Comparison of ENCODE assay signal across 1 cellular context in genomic region chr22:40436460-40437431, GRCh38.
TF ChIP-seq lines count a peak whose summit lies in the region.

No MANE protein-coding gene starts in this region.

TF ChIP-seq in K562, 482 proteins besides CTCF, POLR2A, EP300 and RAD21 (continued from another document and continues in another):
- TF ChIP-seq PRDM10 (IDR thresholded peaks at IDR 0.05; ENCODE audit: partially characterized antibody) (no peak), FOXP1 (CRISPR knock-in tag; IDR thresholded peaks at IDR 0.05) (no peak), ZNF121 (CRISPR knock-in tag; conservative IDR thresholded peaks at IDR 0.05) (no peak), CBX1 (IDR thresholded peaks at IDR 0.05; ENCODE audit: low read depth) (no peak), SMC3 (conservative IDR thresholded peaks at IDR 0.05; ENCODE audit: insufficient read depth, low read depth, low read length) (0 out of 2 replicates have a peak, but pooled peaks have one; percentile 22), TAF7 (tag; IDR thresholded peaks at IDR 0.05) (no peak), GABPB1 (CRISPR knock-in tag; IDR thresholded peaks at IDR 0.05) (0 out of 2 replicates have a peak, but pooled peaks have one; percentile 40), ID3 (CRISPR knock-in tag; IDR thresholded peaks at IDR 0.05) (no peak), ID3 (tag; IDR thresholded peaks at IDR 0.05) (no peak), ELF2 (CRISPR knock-in tag; IDR thresholded peaks at IDR 0.05) (no peak), SNIP1 (IDR thresholded peaks at IDR 0.05; ENCODE audit: low read depth) (no peak), SRF (CRISPR knock-in tag; IDR thresholded peaks at IDR 0.05) (no peak), CAMTA2 (CRISPR knock-in tag; conservative IDR thresholded peaks at IDR 0.05) (no peak), YY1 (IDR thresholded peaks at IDR 0.05; ENCODE audit: borderline replicate concordance in 1 of 3, control insufficient read depth in 1 of 3, extremely low read depth in 1 of 3, insufficient read depth in 3 of 3, insufficient read length in 1 of 3, insufficient replicate concordance in 2 of 3, low read depth in 1 of 3, low read length in 2 of 3) (no peak), TFE3 (CRISPR knock-in tag; IDR thresholded peaks at IDR 0.05) (no peak), JUNB (CRISPR knock-in tag; conservative IDR thresholded peaks at IDR 0.05) (no peak), KLF6 (CRISPR knock-in tag; IDR thresholded peaks at IDR 0.05; ENCODE audit: borderline replicate concordance) (no peak), CEBPG (CRISPR knock-in tag; IDR thresholded peaks at IDR 0.05) (no peak), CEBPG (tag; conservative IDR thresholded peaks at IDR 0.05 in 1 of 2, IDR thresholded peaks at IDR 0.05 in 1 of 2) (no peak), DEAF1 (CRISPR knock-in tag; IDR thresholded peaks at IDR 0.05) (peak; percentile 49), TAL1 (IDR thresholded peaks at IDR 0.05) (peak; percentile 45; the same call in 1 of the 2 replicates), MTF1 (CRISPR knock-in tag; IDR thresholded peaks at IDR 0.05; ENCODE audit: borderline replicate concordance) (no peak), ATF7 (IDR thresholded peaks at IDR 0.05) (no peak), CHAMP1 (IDR thresholded peaks at IDR 0.05) (no peak), MLX (CRISPR knock-in tag; conservative IDR thresholded peaks at IDR 0.05) (no peak), HNRNPL (IDR thresholded peaks at IDR 0.05; ENCODE audit: low read depth, low read length) (no peak), HMBOX1 (IDR thresholded peaks at IDR 0.05) (0 out of 2 replicates have a peak, but pooled peaks have one; percentile 15), TSC22D4 (tag; IDR thresholded peaks at IDR 0.05) (no peak), RBBP5 (IDR thresholded peaks at IDR 0.05; ENCODE audit: borderline replicate concordance, insufficient read depth, low read length, poor library complexity, severe bottlenecking) (no peak), ZNF41 (CRISPR knock-in tag; conservative IDR thresholded peaks at IDR 0.05) (no peak), RBM17 (IDR thresholded peaks at IDR 0.05; ENCODE audit: borderline replicate concordance, low read depth, low read length) (no peak), L3MBTL2 (IDR thresholded peaks at IDR 0.05) (no peak), GATA2 (CRISPR knock-in tag; IDR thresholded peaks at IDR 0.05) (no peak)
- TF ChIP-seq, protein P1, sequence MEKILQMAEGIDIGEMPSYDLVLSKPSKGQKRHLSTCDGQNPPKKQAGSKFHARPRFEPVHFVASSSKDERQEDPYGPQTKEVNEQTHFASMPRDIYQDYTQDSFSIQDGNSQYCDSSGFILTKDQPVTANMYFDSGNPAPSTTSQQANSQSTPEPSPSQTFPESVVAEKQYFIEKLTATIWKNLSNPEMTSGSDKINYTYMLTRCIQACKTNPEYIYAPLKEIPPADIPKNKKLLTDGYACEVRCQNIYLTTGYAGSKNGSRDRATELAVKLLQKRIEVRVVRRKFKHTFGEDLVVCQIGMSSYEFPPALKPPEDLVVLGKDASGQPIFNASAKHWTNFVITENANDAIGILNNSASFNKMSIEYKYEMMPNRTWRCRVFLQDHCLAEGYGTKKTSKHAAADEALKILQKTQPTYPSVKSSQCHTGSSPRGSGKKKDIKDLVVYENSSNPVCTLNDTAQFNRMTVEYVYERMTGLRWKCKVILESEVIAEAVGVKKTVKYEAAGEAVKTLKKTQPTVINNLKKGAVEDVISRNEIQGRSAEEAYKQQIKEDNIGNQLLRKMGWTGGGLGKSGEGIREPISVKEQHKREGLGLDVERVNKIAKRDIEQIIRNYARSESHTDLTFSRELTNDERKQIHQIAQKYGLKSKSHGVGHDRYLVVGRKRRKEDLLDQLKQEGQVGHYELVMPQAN (IDR thresholded peaks at IDR 0.05; ENCODE audit: borderline replicate concordance) = no peak
- TF ChIP-seq, protein P2, sequence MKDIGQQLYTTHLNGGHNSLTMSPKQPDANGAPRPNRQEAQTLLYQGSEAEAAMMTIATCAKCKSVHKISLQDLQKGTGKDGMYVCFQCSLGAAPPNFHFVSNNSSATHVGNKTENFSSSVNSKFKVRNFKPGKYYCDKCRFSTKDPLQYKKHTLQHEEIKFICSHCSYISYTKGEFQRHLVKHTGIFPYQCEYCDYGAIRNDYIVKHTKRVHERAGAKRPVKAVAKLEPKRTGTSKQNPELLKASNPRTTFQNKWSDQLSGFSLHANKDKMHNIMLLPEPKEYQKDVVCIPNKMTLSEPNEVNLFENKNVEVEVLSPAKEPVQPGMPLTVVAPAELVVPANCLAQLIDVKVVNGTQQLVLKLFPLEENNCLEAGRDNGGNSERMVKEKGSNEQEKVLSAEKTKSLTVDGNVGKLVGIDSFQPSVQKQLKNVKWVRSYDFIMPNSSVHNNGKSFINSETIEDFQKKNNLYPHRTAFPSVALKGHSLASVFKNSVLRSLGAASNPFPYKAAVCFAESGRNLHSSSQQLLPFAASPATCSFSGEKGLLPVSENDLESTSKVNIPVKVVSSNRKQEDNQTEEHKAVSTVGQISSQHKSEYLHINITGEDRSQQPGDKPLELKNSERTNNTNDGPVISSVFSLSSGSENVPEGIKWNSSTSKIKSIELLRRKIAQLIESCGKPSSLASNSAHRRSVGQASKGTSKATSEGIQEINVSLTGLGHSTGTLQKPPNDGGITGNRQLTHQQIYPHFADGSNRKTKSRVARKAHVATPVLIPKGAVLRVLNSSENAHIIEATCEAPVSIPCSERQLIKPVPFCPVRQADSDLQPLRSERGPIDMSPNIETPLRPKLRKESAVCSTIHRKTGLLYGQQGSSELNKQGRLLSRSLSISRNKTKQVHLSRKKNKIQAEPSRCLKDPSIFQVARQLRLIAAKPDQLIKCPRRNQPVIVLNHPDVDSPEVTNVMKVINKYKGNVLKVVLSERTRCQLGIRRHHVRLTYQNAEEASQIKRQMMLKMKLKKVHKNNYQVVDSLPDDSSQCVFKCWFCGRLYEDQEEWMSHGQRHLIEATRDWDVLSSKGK (CRISPR knock-in tag; IDR thresholded peaks at IDR 0.05) = no peak
- TF ChIP-seq, protein P3, sequence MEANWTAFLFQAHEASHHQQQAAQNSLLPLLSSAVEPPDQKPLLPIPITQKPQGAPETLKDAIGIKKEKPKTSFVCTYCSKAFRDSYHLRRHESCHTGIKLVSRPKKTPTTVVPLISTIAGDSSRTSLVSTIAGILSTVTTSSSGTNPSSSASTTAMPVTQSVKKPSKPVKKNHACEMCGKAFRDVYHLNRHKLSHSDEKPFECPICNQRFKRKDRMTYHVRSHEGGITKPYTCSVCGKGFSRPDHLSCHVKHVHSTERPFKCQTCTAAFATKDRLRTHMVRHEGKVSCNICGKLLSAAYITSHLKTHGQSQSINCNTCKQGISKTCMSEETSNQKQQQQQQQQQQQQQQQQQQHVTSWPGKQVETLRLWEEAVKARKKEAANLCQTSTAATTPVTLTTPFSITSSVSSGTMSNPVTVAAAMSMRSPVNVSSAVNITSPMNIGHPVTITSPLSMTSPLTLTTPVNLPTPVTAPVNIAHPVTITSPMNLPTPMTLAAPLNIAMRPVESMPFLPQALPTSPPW (CRISPR knock-in tag; IDR thresholded peaks at IDR 0.05) = peak; percentile 34; the same call in 1 of the 2 replicates
